Comparison of ENCODE assay signal across 6 cellular contexts in the genomic region with DNA sequence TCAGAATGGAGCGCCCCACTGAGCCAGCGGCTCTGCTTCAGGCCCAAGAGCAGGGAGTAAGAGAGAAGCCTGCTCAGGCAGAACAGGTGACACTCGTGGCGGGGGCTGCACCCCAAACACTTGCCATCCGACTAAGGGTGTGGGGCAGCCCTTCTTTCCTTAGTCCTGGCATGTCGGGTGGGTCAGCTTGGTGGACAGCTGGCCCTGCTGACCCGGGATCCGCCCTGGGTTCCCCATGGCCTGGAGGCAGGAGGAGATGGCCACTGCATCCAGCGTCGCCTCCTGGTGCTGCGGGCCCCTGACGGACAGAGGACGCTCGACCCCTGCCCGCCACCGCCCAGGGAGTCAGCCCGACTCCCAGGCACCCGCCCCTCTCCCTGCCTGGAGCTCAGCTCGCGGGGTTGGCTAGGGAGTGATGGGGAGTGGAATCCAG. TPM values are rescaled to one million over a fixed set of nuclear protein-coding genes. Genes with fewer than 3 reads are reported as not detected.
DNase-seq lines count a peak whose midpoint lies in the region; ATAC-seq and TF ChIP-seq lines count a peak whose summit lies in the region.

No MANE protein-coding gene starts in this region.

- no peaks in the 10 kb centered on the region for H3K36me3 ChIP-seq in gastrocnemius medialis

- H3K27ac Mint-ChIP-seq in endothelial cell (ENCODE audit: unreplicated experiment), result no peak overlapping the region

- peaks cover 14 to 17% of the 10 kb centered on the region in 2 donors for H3K4me1 ChIP-seq in gastrocnemius medialis

- ATAC-seq in gastrocnemius medialis (no peak), GM18505 (IDR thresholded peaks at IDR 0.05; ENCODE audit: unreplicated experiment) (no peak)

- no peaks in the 10 kb centered on the region for H3K9me3 Mint-ChIP-seq in endothelial cell (ENCODE audit: unreplicated experiment)

- in situ Hi-C loops in gastrocnemius medialis (cut with MboI; ENCODE audit: low sequenced_read_pairs in 4 of 4), result no loop called here

- TF ChIP-seq CTCF in LNCaP clone FGC (IDR thresholded peaks at IDR 0.05; ENCODE audit: control insufficient read depth, extremely low read depth, insufficient read depth) (no peak), endothelial cell (IDR thresholded peaks at IDR 0.05; ENCODE audit: unreplicated experiment) (no peak), gastrocnemius medialis (IDR thresholded peaks at IDR 0.05 in 4 of 5, conservative IDR thresholded peaks at IDR 0.05 in 1 of 5) (no peak)

- intact Hi-C loops in gastrocnemius medialis (cut with DNase I; ENCODE audit: low total_unique reads), result no loop called here

- no peaks in the 10 kb centered on the region for H3K36me3 Mint-ChIP-seq in endothelial cell (ENCODE audit: low read depth, unreplicated experiment)

- DNase-seq in LNCaP clone FGC (ENCODE audit: low read depth), result no peak
- DNase-seq in endothelial cell (ENCODE audit: low spot score), result no peak
- DNase-seq in gastrocnemius medialis, result no peak
- no peak for DNase-seq in erythroblast (lab: John Stamatoyannopoulos, UW)
- DNase-seq in activated effector memory CD4-positive, alpha-beta T cell treated with anti-CD3 and anti-CD28 coated beads, Interleukin-2, amount 50 U/mL, for 16 hours, result no peak

- TF ChIP-seq POLR2A in gastrocnemius medialis (IDR thresholded peaks at IDR 0.05) (no peak), erythroblast (IDR thresholded peaks at IDR 0.05; ENCODE audit: low read length) (no peak), GM18505 (IDR thresholded peaks at IDR 0.05; ENCODE audit: borderline replicate concordance, extremely low read depth, insufficient read depth, insufficient read length) (no peak)

- H3K4me3 Mint-ChIP-seq in endothelial cell (ENCODE audit: unreplicated experiment), result peak overlapping the region; percentile 83

- H3K4me1 Mint-ChIP-seq in endothelial cell (ENCODE audit: unreplicated experiment), result peaks cover 2% of the 10 kb centered on the region

- peak overlapping the region; percentile 66 for H3K4me3 ChIP-seq in LNCaP clone FGC (ENCODE audit: low read depth, low read length)
- peak overlapping the region; percentile 93 to 98 (median 96) for H3K4me3 ChIP-seq in gastrocnemius medialis

- H3K27ac ChIP-seq in gastrocnemius medialis, result peak overlapping the region; percentile 76 to 87 (median 80)

- no peaks in the 10 kb centered on the region for H3K9me3 ChIP-seq in gastrocnemius medialis

- no peaks in the 10 kb centered on the region for H3K27me3 ChIP-seq in gastrocnemius medialis

- H3K27me3 Mint-ChIP-seq in endothelial cell (ENCODE audit: unreplicated experiment), result peaks cover 27% of the 10 kb centered on the region

RNA-seq across cellular contexts. Expression of a gene that starts 1.2 kb away (rescaled TPM):
- 6.6 TPM for total RNA-seq in endothelial cell (ENCODE audit: unreplicated experiment)
- 1 to 10 TPM; 4.9 to 7.7 (median 6.7) TPM for total RNA-seq in gastrocnemius medialis

RNA-seq across cellular contexts. Expression of a gene that starts 4.7 kb away (rescaled TPM):
- total RNA-seq in endothelial cell (ENCODE audit: unreplicated experiment) (69.6 TPM), gastrocnemius medialis (100 to 1,000 TPM in 3 of 4 donors, 10 to 100 TPM in 1; 96.7 to 123 (median 106) TPM)

RNA-seq across cellular contexts. Expression of a gene that starts 16.1 kb away (rescaled TPM):
- 97.3 TPM for total RNA-seq in endothelial cell (ENCODE audit: unreplicated experiment)
- 10 to 100 TPM; 12.2 to 23.9 (median 14.1) TPM for total RNA-seq in gastrocnemius medialis

RNA-seq across cellular contexts. Expression of a gene that starts 20.0 kb away (rescaled TPM):
- total RNA-seq in endothelial cell (ENCODE audit: unreplicated experiment) (8.9 TPM), gastrocnemius medialis (1 to 10 TPM; 3.2 to 8.9 (median 5.6) TPM)

RNA-seq across cellular contexts. Expression of a gene that starts 30.7 kb away (rescaled TPM):
- total RNA-seq in endothelial cell (ENCODE audit: unreplicated experiment) (not detected), gastrocnemius medialis (1 to 10 TPM in 2 of 4 donors, under 1 TPM in 1, not detected in 1; 0.59 to 1.4 (median 1.1) TPM)
